Comparison of ENCODE assay signal across 14 cellular contexts in the genomic region with DNA sequence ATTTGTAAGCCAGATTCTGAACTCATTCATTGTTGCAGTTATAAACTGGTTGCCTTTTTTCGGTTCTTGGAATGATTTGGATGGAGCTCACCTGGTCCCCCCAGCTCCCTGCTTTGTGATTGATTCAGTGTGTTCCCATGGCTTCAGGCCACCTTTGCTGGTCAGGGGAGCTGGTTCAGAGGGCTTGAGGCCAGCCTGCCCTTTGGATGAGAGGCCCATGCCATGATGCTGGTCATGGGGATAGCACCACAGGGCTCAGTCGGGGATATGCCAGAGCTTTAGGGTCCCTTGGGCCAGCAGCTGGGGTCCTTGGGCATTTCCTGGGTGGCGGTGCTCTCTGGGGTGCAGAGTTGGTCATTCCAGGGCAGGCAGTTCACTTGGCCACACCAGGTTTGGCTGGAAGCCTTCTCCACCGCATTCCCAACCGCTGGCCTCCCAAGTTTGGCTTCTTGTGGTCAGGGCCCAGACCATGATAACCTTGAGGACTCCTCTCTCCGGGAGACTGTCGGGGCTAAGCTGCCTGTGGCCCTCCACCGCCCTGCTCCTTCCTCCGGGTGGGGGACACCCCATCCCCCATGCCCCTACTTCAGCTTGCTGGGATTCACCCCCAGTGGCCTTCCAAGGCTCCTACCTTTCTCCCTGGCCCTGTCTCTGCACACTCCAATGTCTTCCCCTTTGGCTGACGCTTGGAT.
DNase-seq lines count a peak whose midpoint lies in the region; ATAC-seq and TF ChIP-seq lines count a peak whose summit lies in the region.
"Had no signal": no experiment of that assay in that cellular context is flagged by ENCODE, and none has a peak within 500 bp of the region (broad histone marks: within the 10 kb centered on the region; RNA-seq: fewer than 3 reads in every experiment).

No MANE protein-coding gene starts in this region.

- H3K4me3 Mint-ChIP-seq in MCF 10A (ENCODE audit: unreplicated experiment), result no peak overlapping the region
- H3K4me3 Mint-ChIP-seq: activated naive CD8-positive, alpha-beta T cell; dendritic cell treated with granulocyte-macrophage colony-stimulating factor and Interleukin-4, amounts not matched to agents 40 ng/mL and 50 ng/mL, for 4 days had no signal

- no peaks in the 10 kb centered on the region for H3K27me3 Mint-ChIP-seq in MCF 10A (ENCODE audit: insufficient read depth, unreplicated experiment)
- H3K27me3 Mint-ChIP-seq: activated naive CD8-positive, alpha-beta T cell; dendritic cell treated with granulocyte-macrophage colony-stimulating factor and Interleukin-4, amounts not matched to agents 40 ng/mL and 50 ng/mL, for 4 days had no signal

- POLR2A ChIA-PET in IMR-90 (lab: Charles Lee; ENCODE audit: unreplicated experiment), result no interaction called here
- POLR2A ChIA-PET in MCF 10A (lab: Yijun Ruan, JAX), result interaction anchor here (0.6 to 0.7 kb wide), 2 partner anchors 48 to 115 kb away, joined by 3 read pairs; no protein-coding TSS in a partner anchor

- peak overlapping the region; percentile 43; the same call in 1 of the 2 replicates for H3K23ac ChIP-seq in IMR-90 (ENCODE audit: low read depth, low read length)
- no peak overlapping the region for H3K23ac ChIP-seq in mesenchymal stem cell (ENCODE audit: low read length in 2 of 2)

- H2BK20ac ChIP-seq in IMR-90 (ENCODE audit: low read depth, low read length), result peak overlapping the region; percentile 55; the same call in 1 of the 2 replicates

- H2AK5ac ChIP-seq in IMR-90 (ENCODE audit: low read depth, low read length) (peak overlapping the region; percentile 64; the same call in 1 of the 2 replicates), mesenchymal stem cell (ENCODE audit: low read length, severe bottlenecking) (peak overlapping the region; percentile 91)

- peaks cover 4 to 16% of the 10 kb centered on the region in 2 experiments; a peak in 2 of 4 replicates for H3K79me1 ChIP-seq in IMR-90 (ENCODE audit: low read depth in 1 of 2, low read length in 2 of 2)
- H3K79me1 ChIP-seq in mesenchymal stem cell (replicated peaks; ENCODE audit: low read length, poor library complexity, severe bottlenecking), result peaks cover 41% of the 10 kb centered on the region

- H3K4me2 ChIP-seq in IMR-90 (ENCODE audit: low read depth, low read length), result peak overlapping the region; percentile 52
- peak overlapping the region; percentile 31 for H3K4me2 ChIP-seq in mesenchymal stem cell (ENCODE audit: low read length, poor library complexity, severe bottlenecking)

- no peak overlapping the region for H2AK9ac ChIP-seq in IMR-90 (replicated peaks; ENCODE audit: low read depth, low read length, poor library complexity)

- H4K5ac ChIP-seq in IMR-90 (ENCODE audit: low read depth, low read length), result no peak overlapping the region

- 0 out of 2 replicates have a peak, but pooled peaks cover 2% of the 10 kb centered on the region for H3K9me3 ChIP-seq in IMR-90 (ENCODE audit: control insufficient read depth, insufficient read depth, low read length)
- no peaks in the 10 kb centered on the region for H3K9me3 ChIP-seq in mesenchymal stem cell (ENCODE audit: control insufficient read depth, low read length)

- WGBS in IMR-90 (ENCODE audit: extremely low coverage in 2 of 2, insufficient read length in 1 of 2), 2 experiments, result 85% methylated on average over 3 of the region's 10 CpGs; no CpG with 5 or more reads in 1 of the 2 experiments
- 87% methylated on average over 10 of the region's 10 CpGs for WGBS in mesenchymal stem cell

- peaks cover 1% of the 10 kb centered on the region; the same call in 1 of the 2 replicates for H3K36me3 ChIP-seq in IMR-90 (ENCODE audit: control insufficient read depth, insufficient read depth, low read length)
- peaks cover 9 to 14% of the 10 kb centered on the region in 2 experiments for H3K36me3 ChIP-seq in mesenchymal stem cell (ENCODE audit: control insufficient read depth in 1 of 2, insufficient read depth in 2 of 2, low read depth in 1 of 2, low read length in 2 of 2)

- BruUV-seq in IMR-90 (replicated peaks; lab: Mats Ljungman, UMichigan), result no TSS peak
- BruUV-seq in MCF 10A (replicated peaks; lab: Mats Ljungman, UMichigan), result no TSS peak

- no peaks in the 10 kb centered on the region for H4K20me1 ChIP-seq in IMR-90 (ENCODE audit: insufficient read depth, low read length)

- H3K9me1 ChIP-seq in IMR-90 (ENCODE audit: insufficient read depth, low read length), result 0 out of 2 replicates have a peak, but pooled peaks cover 6% of the 10 kb centered on the region

- H3K27ac Mint-ChIP-seq in MCF 10A (ENCODE audit: low read depth, unreplicated experiment), result peak overlapping the region; percentile 74
- H3K27ac Mint-ChIP-seq: activated naive CD8-positive, alpha-beta T cell; dendritic cell treated with granulocyte-macrophage colony-stimulating factor and Interleukin-4, amounts not matched to agents 40 ng/mL and 50 ng/mL, for 4 days had no signal

- no peak overlapping the region for H3K56ac ChIP-seq in IMR-90 (ENCODE audit: extremely low read depth, insufficient read depth, low read length)

- H2BK12ac ChIP-seq in mesenchymal stem cell (ENCODE audit: low read length in 2 of 2), result no peak overlapping the region

- H3K4me3 ChIP-seq in AG10803 (ENCODE audit: low read length), result no peak overlapping the region
- no peak overlapping the region for H3K4me3 ChIP-seq in IMR-90 (ENCODE audit: insufficient read depth, low read depth, low read length)
- H3K4me3 ChIP-seq in mesenchymal stem cell (ENCODE audit: insufficient read depth in 1 of 2, low read depth in 1 of 2, low read length in 2 of 2), result peak overlapping the region; percentile 23 to 44

- H4K8ac ChIP-seq in IMR-90 (ENCODE audit: low read depth in 2 of 2, low read length in 2 of 2) (peak overlapping the region; percentile 13 to 36; a peak in 3 of 4 replicates), mesenchymal stem cell (ENCODE audit: low read length) (no peak overlapping the region)

- CTCF ChIA-PET in IMR-90 (lab: Yijun Ruan, JAX) (no interaction called here), MCF 10A (lab: Yijun Ruan, JAX) (interaction anchor here (1.0 kb wide), 1 partner anchor 9 kb away, joined by 5 read pairs; no protein-coding TSS in a partner anchor)

- TF ChIP-seq POLR2A in IMR-90 (IDR thresholded peaks at IDR 0.05; ENCODE audit: low read depth, low read length), result no peak

- no peaks in the 10 kb centered on the region for H3K36me3 Mint-ChIP-seq in MCF 10A (ENCODE audit: insufficient read depth, unreplicated experiment)

- intact Hi-C loops in IMR-90 (cut with micrococcal nuclease) (no loop called here), MCF 10A (cut with micrococcal nuclease) (no loop called here)

- peak; percentile 34 for ATAC-seq in IMR-90 (ENCODE audit: low read depth)
- ATAC-seq in GM19324 (IDR thresholded peaks at IDR 0.05; ENCODE audit: low FRiP score, unreplicated experiment), result no peak

- peak overlapping the region; percentile 40 for H2AFZ ChIP-seq in IMR-90 (replicated peaks; ENCODE audit: low read length, poor library complexity)
- H2AFZ ChIP-seq in mesenchymal stem cell (ENCODE audit: low read depth, low read length), result no peak overlapping the region

- H3K4ac ChIP-seq in IMR-90 (ENCODE audit: low read depth, low read length), result peak overlapping the region; percentile 58
- no peak overlapping the region for H3K4ac ChIP-seq in mesenchymal stem cell (ENCODE audit: low read depth in 1 of 2, low read length in 2 of 2)

- H3K14ac ChIP-seq in IMR-90 (replicated peaks; ENCODE audit: low read depth, low read length), result no peak overlapping the region
- H3K14ac ChIP-seq in mesenchymal stem cell (ENCODE audit: low read length in 2 of 2), result no peak overlapping the region

- H3K4me1 ChIP-seq in IMR-90 (ENCODE audit: control insufficient read depth, insufficient read depth, low read length) (peaks cover 14% of the 10 kb centered on the region), mesenchymal stem cell (ENCODE audit: control insufficient read depth, insufficient read depth, low read depth, low read length) (peaks cover 26% of the 10 kb centered on the region)

- H3K9me3 Mint-ChIP-seq in MCF 10A (ENCODE audit: unreplicated experiment), result no peaks in the 10 kb centered on the region
- H3K9me3 Mint-ChIP-seq: dendritic cell treated with granulocyte-macrophage colony-stimulating factor and Interleukin-4, amounts not matched to agents 40 ng/mL and 50 ng/mL, for 4 days had no signal

- H3K9ac ChIP-seq in IMR-90 (ENCODE audit: low read depth, low read length) (no peak overlapping the region), mesenchymal stem cell (ENCODE audit: low read length) (no peak overlapping the region)

- H2BK5ac ChIP-seq in IMR-90 (ENCODE audit: low read depth, low read length, poor library complexity, severe bottlenecking) (peak overlapping the region; percentile 75), mesenchymal stem cell (ENCODE audit: low read depth, low read length, poor library complexity, severe bottlenecking) (no peak overlapping the region)

- H3K4me1 Mint-ChIP-seq in MCF 10A (ENCODE audit: insufficient read depth, unreplicated experiment), result peaks cover 18% of the 10 kb centered on the region

- DNase-seq in AG10803 (ENCODE audit: low read depth) (peak; percentile 26), IMR-90 (no peak), MCF 10A (ENCODE audit: unreplicated experiment) (no peak), mesenchymal stem cell (no peak), NCI-H1105 treated with DMSO at 0.1 percent for 48 hours (lab: John Stamatoyannopoulos, UW) (no peak), SIG-M5 (lab: John Stamatoyannopoulos, UW) (no peak)
- no peak for DNase-seq in activated T-cell treated with anti-CD3 and anti-CD28 coated beads, Interleukin-2, amount 50 U/mL, for 48 hours
- DNase-seq: foreskin melanocyte; occipital lobe; OCI-M1; stimulated activated CD4-positive, alpha-beta T cell treated with anti-CD3 and anti-CD28 coated beads, Interleukin-15, amount 100 ng/mL, for 24 hours had no signal

- H3K27me3 ChIP-seq in IMR-90 (ENCODE audit: control insufficient read depth, insufficient read depth, low read length) (no peaks in the 10 kb centered on the region), mesenchymal stem cell (ENCODE audit: control insufficient read depth in 1 of 2, insufficient read depth in 1 of 2, low read length in 2 of 2) (no peaks in the 10 kb centered on the region)

- H3K18ac ChIP-seq in IMR-90 (ENCODE audit: low read depth, low read length) (peak overlapping the region; percentile 67), mesenchymal stem cell (ENCODE audit: low read depth in 1 of 2, low read length in 2 of 2) (peak overlapping the region in 1 of 2 experiments; percentile 35)

- TF ChIP-seq CTCF in AG10803 (conservative IDR thresholded peaks at IDR 0.05; ENCODE audit: low read length), result no peak
- TF ChIP-seq CTCF in IMR-90 (conservative IDR thresholded peaks at IDR 0.05; ENCODE audit: low read depth, low read length), result no peak
- no peak for TF ChIP-seq CTCF in MCF 10A (IDR thresholded peaks at IDR 0.05; ENCODE audit: unreplicated experiment)

- H2BK15ac ChIP-seq in IMR-90 (ENCODE audit: low read depth, low read length) (peak overlapping the region; percentile 60; the same call in 1 of the 3 replicates), mesenchymal stem cell (ENCODE audit: low read depth, poor library complexity, severe bottlenecking) (no peak overlapping the region)

- no peak for TF ChIP-seq RAD21 in IMR-90 (IDR thresholded peaks at IDR 0.05; ENCODE audit: low read length)

- dilution Hi-C loops in IMR-90 (cut with HindIII; ENCODE audit: low sequenced_read_pairs, unreplicated experiment), result no loop called here

- in situ Hi-C loops in IMR-90 (cut with MboI; ENCODE audit: low sequenced_read_pairs), result no loop called here

- H2BK120ac ChIP-seq in IMR-90 (ENCODE audit: low read depth, low read length) (peak overlapping the region; percentile 76), mesenchymal stem cell (ENCODE audit: low read depth, low read length) (peak overlapping the region; percentile 11)

- H4K91ac ChIP-seq in IMR-90 (ENCODE audit: insufficient read depth, low read depth, low read length) (peak overlapping the region; percentile 59), mesenchymal stem cell (ENCODE audit: low read length) (peak overlapping the region; percentile 41)

- H3K27ac ChIP-seq in IMR-90 (ENCODE audit: insufficient read depth, low read length) (peak overlapping the region; percentile 57), mesenchymal stem cell (ENCODE audit: low read length, poor library complexity, severe bottlenecking) (peak overlapping the region; percentile 92)

Comparison
In these comparisons a context has a peak if more than half of its experiments do, and no peak if none do; other contexts are left out.
1. H3K4me3 ChIP-seq: peak in mesenchymal stem cell (2 of 2); none in AG10803 (single experiment) and IMR-90 (single experiment).